17 cellular contexts compared by ENCODE assay signal in the genomic region with DNA sequence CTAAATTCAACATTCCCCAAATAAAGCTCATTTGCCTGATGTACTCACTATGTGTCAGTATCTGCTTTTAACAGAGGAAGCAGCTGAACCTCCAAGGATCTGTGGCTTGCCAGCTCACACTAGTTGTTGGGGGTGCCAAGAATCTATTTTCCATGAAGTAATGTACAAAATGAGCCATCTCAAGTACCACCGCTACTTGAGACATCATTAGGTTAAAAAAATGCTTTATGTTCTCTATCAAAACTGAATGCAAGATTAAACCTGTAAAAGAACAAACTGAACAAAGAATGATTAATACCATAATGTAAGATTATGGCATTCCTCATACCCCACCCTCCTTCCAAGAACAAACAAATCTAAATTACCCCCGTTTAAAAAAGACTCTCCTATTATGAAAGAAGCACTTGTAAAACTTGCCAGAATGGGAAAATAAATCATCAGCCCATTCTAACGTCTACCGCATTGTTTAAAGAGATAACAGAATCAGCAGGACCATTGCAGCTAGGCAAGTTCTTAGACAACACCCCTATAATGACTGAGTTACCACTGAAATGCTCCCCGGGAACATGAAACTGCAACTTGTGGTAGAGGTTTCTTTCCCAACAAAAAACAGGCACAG.
DNase-seq lines count a peak whose midpoint lies in the region; ATAC-seq, FAIRE-seq and TF ChIP-seq lines count a peak whose summit lies in the region.
"Had no signal": no experiment of that assay in that cellular context is flagged by ENCODE, and none has a peak within 500 bp of the region (broad histone marks: within the 10 kb centered on the region; RNA-seq: fewer than 3 reads in every experiment).

No MANE protein-coding gene starts in this region.

- no peak overlapping the region for H3K4me3 Mint-ChIP-seq in MCF 10A (ENCODE audit: unreplicated experiment)

- no peaks in the 10 kb centered on the region for H3K79me2 ChIP-seq in fibroblast of lung (ENCODE audit: control insufficient read depth, insufficient read depth, low read length)

- no peak for ATAC-seq in mucosa of descending colon
- ATAC-seq: body of pancreas, left ventricle myocardium superior had no signal

- 20 to 27% methylated on average over 5 of the region's 5 CpGs for WGBS in transverse colon (ENCODE audit: low coverage in 1 of 2), 2 donors

- intact Hi-C loops in MCF 10A (cut with micrococcal nuclease): no loop called here
- intact Hi-C loops in breast epithelium (cut with DNase I; ENCODE audit: low total_unique reads): no loop called here
- intact Hi-C loops in mucosa of descending colon (cut with DNase I, micrococcal nuclease): no loop called here
- intact Hi-C loops in transverse colon (cut with DNase I; ENCODE audit: low total_unique reads): no loop called here

- no peaks in the 10 kb centered on the region for H3K27me3 Mint-ChIP-seq in MCF 10A (ENCODE audit: insufficient read depth, unreplicated experiment)

- H4K20me1 ChIP-seq in fibroblast of lung (ENCODE audit: control insufficient read depth, extremely low read depth, insufficient read depth, low read length): no peaks in the 10 kb centered on the region

- H3K36me3 ChIP-seq in breast epithelium (no peaks in the 10 kb centered on the region), fibroblast of lung (ENCODE audit: control insufficient read depth, insufficient read depth, low read length) (no peaks in the 10 kb centered on the region), mucosa of descending colon (ENCODE audit: low read depth) (no peaks in the 10 kb centered on the region), transverse colon (no peaks in the 10 kb centered on the region)

- CTCF ChIA-PET in MCF 10A (lab: Yijun Ruan, JAX): interaction anchor here (0.7 to 5.5 kb wide), 4 partner anchors 11 to 212 kb away, joined by 3 to 52 read pairs (median 16); no protein-coding TSS in a partner anchor

- H3K4me1 ChIP-seq in breast epithelium: no peaks in the 10 kb centered on the region
- peaks cover 8% of the 10 kb centered on the region for H3K4me1 ChIP-seq in fibroblast of lung (ENCODE audit: control insufficient read depth, extremely low read depth, insufficient read depth, low read length)
- no peaks in the 10 kb centered on the region for H3K4me1 ChIP-seq in mucosa of descending colon (ENCODE audit: low read depth)
- peaks cover 0 to 5% (median 0%) of the 10 kb centered on the region in 4 donors for H3K4me1 ChIP-seq in transverse colon
- H3K4me1 ChIP-seq: body of pancreas had no signal

- FAIRE-seq in RCC 7860 (lab: Jason Lieb, UNC) (peak; percentile 20), urothelium cell line (lab: Jason Lieb, UNC) (peak; percentile 92), D721Med (lab: Jason Lieb, UNC) (no peak)

- H3K4me2 ChIP-seq in fibroblast of lung (ENCODE audit: extremely low read depth, insufficient read depth, low read length): no peak overlapping the region

- H3K9me3 ChIP-seq in breast epithelium: peaks cover 0 to 10% of the 10 kb centered on the region in 2 donors
- H3K9me3 ChIP-seq in fibroblast of lung (ENCODE audit: control insufficient read depth, insufficient read depth, low read depth, low read length): no peaks in the 10 kb centered on the region
- peaks cover 6% of the 10 kb centered on the region for H3K9me3 ChIP-seq in mucosa of descending colon
- H3K9me3 ChIP-seq in transverse colon: peaks cover 0 to 5% of the 10 kb centered on the region in 2 donors
- H3K9me3 ChIP-seq: body of pancreas had no signal

- no peak for TF ChIP-seq POLR2A in breast epithelium (IDR thresholded peaks at IDR 0.05)
- TF ChIP-seq POLR2A in transverse colon (IDR thresholded peaks at IDR 0.05): no peak

- H2AFZ ChIP-seq in fibroblast of lung (ENCODE audit: low read length): no peak overlapping the region

- no TSS peak for BruUV-seq in MCF 10A (replicated peaks; lab: Mats Ljungman, UMichigan)

- no peak for TF ChIP-seq EP300 in transverse colon (IDR thresholded peaks at IDR 0.05; ENCODE audit: low read depth)

- TF ChIP-seq CTCF in MCF 10A (IDR thresholded peaks at IDR 0.05; ENCODE audit: unreplicated experiment) (no peak), breast epithelium (IDR thresholded peaks at IDR 0.05) (no peak), fibroblast of lung (conservative IDR thresholded peaks at IDR 0.05 in 1 of 2, IDR thresholded peaks at IDR 0.05 in 1 of 2; ENCODE audit: low read depth in 1 of 2, low read length in 2 of 2) (no peak), mucosa of descending colon (IDR thresholded peaks at IDR 0.05) (no peak), D721Med (IDR thresholded peaks at IDR 0.05; ENCODE audit: insufficient read depth, missing control alignments) (no peak), transverse colon (IDR thresholded peaks at IDR 0.05) (no peak)

- H3K9me3 Mint-ChIP-seq in MCF 10A (ENCODE audit: unreplicated experiment): peaks cover 9% of the 10 kb centered on the region

- peaks cover 21% of the 10 kb centered on the region for H3K4me1 Mint-ChIP-seq in MCF 10A (ENCODE audit: insufficient read depth, unreplicated experiment)

- H3K9ac ChIP-seq in fibroblast of lung (ENCODE audit: insufficient read depth, low read length): no peak overlapping the region

- POLR2A ChIA-PET in MCF 10A (lab: Yijun Ruan, JAX): interaction anchor here (0.7 to 0.8 kb wide), 3 partner anchors 12 to 212 kb away, joined by 3 read pairs; no protein-coding TSS in a partner anchor

- peak; percentile 59 for DNase-seq in MCF 10A (ENCODE audit: unreplicated experiment)
- DNase-seq in breast epithelium (ENCODE audit: low spot score in 2 of 2): no peak
- DNase-seq in RCC 7860 (ENCODE audit: low spot score): peak; percentile 47
- DNase-seq in fibroblast of lung (ENCODE audit: low read depth in 2 of 2): peak; percentile 81 to 98
- peak; percentile 82 for DNase-seq in urothelium cell line (ENCODE audit: low spot score)
- DNase-seq in mucosa of descending colon: no peak
- DNase-seq in D721Med (ENCODE audit: insufficient read length, low spot score): no peak
- DNase-seq in transverse colon: no peak
- DNase-seq: 8988T; body of pancreas; GDM1; GOT3; KBM-7; left ventricle myocardium superior; NCI-H345; Right ventricle myocardium superior; stimulated activated CD4-positive, alpha-beta T cell treated with anti-CD3 and anti-CD28 coated beads, Interleukin-4, amount 100 ng/mL, for 4 hours had no signal

- H3K4me3 ChIP-seq in breast epithelium (no peak overlapping the region), fibroblast of lung (replicated peaks in 1 of 4; ENCODE audit: control extremely low read depth in 1 of 4, insufficient read depth in 1 of 4, low read depth in 3 of 4, low read length in 4 of 4) (no peak overlapping the region), mucosa of descending colon (no peak overlapping the region), transverse colon (no peak overlapping the region)
- H3K4me3 ChIP-seq: body of pancreas had no signal

- peak overlapping the region; percentile 14 for H3K27ac Mint-ChIP-seq in MCF 10A (ENCODE audit: low read depth, unreplicated experiment)

- in situ Hi-C loops in transverse colon (cut with MboI; ENCODE audit: low pct_ligation_motif_present in 1 of 4, low pct_unique_long_range_greater_than_20kb in 1 of 4, low sequenced_read_pairs in 3 of 4): loop anchor here in 3 of 4 donors (25.0 kb wide), 3 partner anchors 196 to 696 kb away; no protein-coding TSS in a partner anchor

- no peaks in the 10 kb centered on the region for H3K36me3 Mint-ChIP-seq in MCF 10A (ENCODE audit: insufficient read depth, unreplicated experiment)

- no peak overlapping the region for H3K27ac ChIP-seq in breast epithelium
- H3K27ac ChIP-seq in fibroblast of lung (ENCODE audit: insufficient read depth, low read length): no peak overlapping the region
- no peak overlapping the region for H3K27ac ChIP-seq in transverse colon
- H3K27ac ChIP-seq: body of pancreas had no signal

- H3K27me3 ChIP-seq in breast epithelium: no peaks in the 10 kb centered on the region
- no peaks in the 10 kb centered on the region for H3K27me3 ChIP-seq in fibroblast of lung (ENCODE audit: control insufficient read depth, insufficient read depth, low read length)
- H3K27me3 ChIP-seq in transverse colon: no peaks in the 10 kb centered on the region
- H3K27me3 ChIP-seq: body of pancreas had no signal

Comparison
In these comparisons a context has a peak if more than half of its experiments do, and no peak if none do; other contexts are left out.
1. DNase-seq: peak in MCF 10A (single experiment), RCC 7860 (single experiment), fibroblast of lung (2 of 2) and urothelium cell line (single experiment); none in breast epithelium (0 of 2), mucosa of descending colon (0 of 3), D721Med (single experiment) and transverse colon (single experiment).